ENCODE assay signal across 8 cellular contexts in genomic region chr9:6681147-6681956, GRCh38. TPM values are rescaled to one million over a fixed set of nuclear protein-coding genes. Genes with fewer than 3 reads are reported as not detected.
A peak's percentile ranks its signal among the peaks of the same experiment; 100 is the strongest.
DNase-seq lines count a peak whose midpoint lies in the region; ATAC-seq and TF ChIP-seq lines count a peak whose summit lies in the region.

No MANE protein-coding gene starts in this region.

- TF ChIP-seq CTCF in fibroblast of mammary gland (conservative IDR thresholded peaks at IDR 0.05; ENCODE audit: control insufficient read depth, insufficient read depth, low read depth, low read length), result no peak
- TF ChIP-seq CTCF in natural killer cell (IDR thresholded peaks at IDR 0.05), result no peak

- H4K20me1 ChIP-seq in Karpas-422 (ENCODE audit: insufficient read depth, low read depth, low read length), result no peaks in the 10 kb centered on the region

- peak overlapping the region; percentile 81 for H3K4me2 ChIP-seq in Karpas-422 (ENCODE audit: low read depth, low read length, poor library complexity, severe bottlenecking)

- H3K4me3 Mint-ChIP-seq in activated T-helper 17 cell treated with anti-CD3 and anti-CD28 coated beads, Interleukin-2, amount 50 U/mL, for 72 hours, result peak overlapping the region; percentile 88
- peak overlapping the region; percentile 96 for H3K4me3 Mint-ChIP-seq in natural killer cell

- H3K9me2 ChIP-seq in Karpas-422 (replicated peaks; ENCODE audit: insufficient read depth, low read length), result no peaks in the 10 kb centered on the region

- H3K27me3 Mint-ChIP-seq in activated T-helper 17 cell treated with anti-CD3 and anti-CD28 coated beads, Interleukin-2, amount 50 U/mL, for 72 hours, result no peaks in the 10 kb centered on the region
- no peaks in the 10 kb centered on the region for H3K27me3 Mint-ChIP-seq in natural killer cell (ENCODE audit: low read depth in 2 of 2)

- peak overlapping the region; percentile 90 for H2AFZ ChIP-seq in Karpas-422 (ENCODE audit: low read length)

- H3K4me1 ChIP-seq in Karpas-422 (ENCODE audit: low read length), result peaks cover 26% of the 10 kb centered on the region

- H3K79me2 ChIP-seq in Karpas-422 (ENCODE audit: low read length), result peaks cover 6% of the 10 kb centered on the region

- H3K27ac Mint-ChIP-seq in activated T-helper 17 cell treated with anti-CD3 and anti-CD28 coated beads, Interleukin-2, amount 50 U/mL, for 72 hours, result peak overlapping the region; percentile 95
- H3K27ac Mint-ChIP-seq in natural killer cell, result peak overlapping the region; percentile 97 to 98

- peak overlapping the region; percentile 76 for H3K9ac ChIP-seq in Karpas-422 (ENCODE audit: low read length)

- no peaks in the 10 kb centered on the region for H3K27me3 ChIP-seq in Karpas-422 (ENCODE audit: low read length)

- intact Hi-C loops in natural killer cell (cut with micrococcal nuclease), result loop anchor here (1.0 kb wide), 3 partner anchors 23 to 268 kb away; partner anchors contain the start of genes KDM4C and UHRF2

- no peaks in the 10 kb centered on the region for H3K9me3 Mint-ChIP-seq in activated T-helper 17 cell treated with anti-CD3 and anti-CD28 coated beads, Interleukin-2, amount 50 U/mL, for 72 hours
- H3K9me3 Mint-ChIP-seq in natural killer cell, result no peaks in the 10 kb centered on the region

- peak overlapping the region; percentile 98 for H3K4me3 ChIP-seq in Karpas-422 (ENCODE audit: low read length)
- H3K4me3 ChIP-seq in fibroblast of mammary gland (ENCODE audit: control insufficient read depth, low read depth, low read length), result peak overlapping the region; percentile 82

- peaks cover 10% of the 10 kb centered on the region for H3K4me1 Mint-ChIP-seq in activated T-helper 17 cell treated with anti-CD3 and anti-CD28 coated beads, Interleukin-2, amount 50 U/mL, for 72 hours
- peaks cover 23 to 24% of the 10 kb centered on the region in 2 donors for H3K4me1 Mint-ChIP-seq in natural killer cell

- H3K36me3 Mint-ChIP-seq in activated T-helper 17 cell treated with anti-CD3 and anti-CD28 coated beads, Interleukin-2, amount 50 U/mL, for 72 hours (ENCODE audit: low read depth), result peaks cover 20% of the 10 kb centered on the region
- H3K36me3 Mint-ChIP-seq in natural killer cell, result no peaks in the 10 kb centered on the region

- DNase-seq in DMS79 treated with DMSO at 0.1 percent for 48 hours (lab: John Stamatoyannopoulos, UW), result peak; percentile 98
- peak; percentile 97 for DNase-seq in Karpas-422
- peak; percentile 98 for DNase-seq in RKO (ENCODE audit: low spot score)
- peak; percentile 96 for DNase-seq in fibroblast of mammary gland (ENCODE audit: low read depth)
- peak; percentile 79 for DNase-seq in natural killer cell
- peak; percentile 82 to 93 (median 90) for DNase-seq in stimulated activated naive CD4-positive, alpha-beta T cell (lab: John Stamatoyannopoulos, UW)

- H3K27ac ChIP-seq in Karpas-422 (ENCODE audit: low read length), result peak overlapping the region; percentile 94

- ATAC-seq in GM21786 (IDR thresholded peaks at IDR 0.05; ENCODE audit: unreplicated experiment) (peak; percentile 64), natural killer cell (peak; percentile 85 to 95 (median 89))
- ATAC-seq in activated T-helper 17 cell treated with anti-CD3 and anti-CD28 coated beads, Interleukin-2, amount 50 U/mL, for 72 hours (replicated peaks), result peak; percentile 90

- no peaks in the 10 kb centered on the region for H3K9me3 ChIP-seq in Karpas-422 (ENCODE audit: low read length)

- H3K36me3 ChIP-seq in Karpas-422 (ENCODE audit: insufficient read depth, low read length), result no peaks in the 10 kb centered on the region

RNA-seq across cellular contexts. Expression of gene GLDC, which starts 35.8 kb away (rescaled TPM):
- not detected in 2 replicates for total RNA-seq in Karpas-422 (2014; rRNA removed; shearing (Covaris generic); ENCODE audit: low replicate concordance)
- total RNA-seq in activated T-helper 17 cell treated with anti-CD3 and anti-CD28 coated beads, Interleukin-2, amount 50 U/mL, for 72 hours, result 10 to 100 TPM; 17.2 to 19.4 TPM
- total RNA-seq in natural killer cell, result 1 to 10 TPM in 2 of 3 donors, not detected in 1; 1.3 to 4.6 TPM

Comparison
In these comparisons a context has a peak if more than half of its experiments do, and no peak if none do; other contexts are left out.
1. Peak in every context shown above with its lines: DNase-seq, ATAC-seq, H3K4me3 ChIP-seq and H3K27ac ChIP-seq.